Comparison of ENCODE assay signal across 13 cellular contexts in genomic region chr1:94043738-94044289, GRCh38.
DNase-seq lines count a peak whose midpoint lies in the region; ATAC-seq and TF ChIP-seq lines count a peak whose summit lies in the region.
"Had no signal": no experiment of that assay in that cellular context is flagged by ENCODE, and none has a peak within 500 bp of the region (broad histone marks: within the 10 kb centered on the region; RNA-seq: fewer than 3 reads in every experiment).

No MANE protein-coding gene starts in this region.

- H3K36me3 ChIP-seq in brain microvascular endothelial cell (replicated peaks) (no peaks in the 10 kb centered on the region), lower lobe of right lung (no peaks in the 10 kb centered on the region)
- H3K36me3 ChIP-seq: adrenal gland had no signal

- no peaks in the 10 kb centered on the region for H3K9me3 Mint-ChIP-seq in activated T-helper 17 cell treated with anti-CD3 and anti-CD28 coated beads, Interleukin-2, amount 50 U/mL, for 72 hours
- H3K9me3 Mint-ChIP-seq: nephron had no signal

- H3K27me3 ChIP-seq in brain microvascular endothelial cell (replicated peaks), result no peaks in the 10 kb centered on the region
- H3K27me3 ChIP-seq in lower lobe of right lung (ENCODE audit: low read depth), result no peaks in the 10 kb centered on the region
- H3K27me3 ChIP-seq: adrenal gland had no signal

- H3K4me3 Mint-ChIP-seq in activated T-helper 17 cell treated with anti-CD3 and anti-CD28 coated beads, Interleukin-2, amount 50 U/mL, for 72 hours, result no peak overlapping the region

- DNase-seq in brain microvascular endothelial cell (no peak), lower lobe of right lung (no peak), SIG-M5 (lab: John Stamatoyannopoulos, UW) (no peak), HuH-7.5 (ENCODE audit: low spot score) (no peak)
- DNase-seq: activated CD4-positive, CD25-positive, alpha-beta regulatory T cell treated with anti-CD3 and anti-CD28 coated beads, Interleukin-2, amount 50 U/mL, for 72 hours; NCI-H1105 had no signal

- ATAC-seq in lower lobe of right lung (no peak), HG03442 (IDR thresholded peaks at IDR 0.05; ENCODE audit: unreplicated experiment) (no peak)
- ATAC-seq in activated T-helper 17 cell treated with anti-CD3 and anti-CD28 coated beads, Interleukin-2, amount 50 U/mL, for 72 hours (replicated peaks), result no peak

- H3K4me3 ChIP-seq in brain microvascular endothelial cell (ENCODE audit: low read depth, low read length), result no peak overlapping the region
- H3K4me3 ChIP-seq in lower lobe of right lung, result no peak overlapping the region
- H3K4me3 ChIP-seq in skin epidermis, result no peak overlapping the region
- H3K4me3 ChIP-seq: adrenal gland, GM12878 had no signal

- intact Hi-C loops in lower lobe of right lung (cut with DNase I), result loop anchor here (5.0 kb wide), 1 partner anchor 293 kb away; no protein-coding TSS in a partner anchor

- no peak overlapping the region for H3K27ac Mint-ChIP-seq in activated T-helper 17 cell treated with anti-CD3 and anti-CD28 coated beads, Interleukin-2, amount 50 U/mL, for 72 hours

- peaks cover 13% of the 10 kb centered on the region for H3K27me3 Mint-ChIP-seq in activated T-helper 17 cell treated with anti-CD3 and anti-CD28 coated beads, Interleukin-2, amount 50 U/mL, for 72 hours

- H3K36me3 Mint-ChIP-seq in activated T-helper 17 cell treated with anti-CD3 and anti-CD28 coated beads, Interleukin-2, amount 50 U/mL, for 72 hours (ENCODE audit: low read depth), result no peaks in the 10 kb centered on the region

- H3K4me1 Mint-ChIP-seq in activated T-helper 17 cell treated with anti-CD3 and anti-CD28 coated beads, Interleukin-2, amount 50 U/mL, for 72 hours, result no peaks in the 10 kb centered on the region

- peaks cover 58% of the 10 kb centered on the region for H3K4me1 ChIP-seq in lower lobe of right lung

- TF ChIP-seq CTCF in C4-2B (conservative IDR thresholded peaks at IDR 0.05) (no peak), brain microvascular endothelial cell (IDR thresholded peaks at IDR 0.05; ENCODE audit: low read depth, low read length, missing control alignments) (no peak), lower lobe of right lung (IDR thresholded peaks at IDR 0.05) (no peak)

- in situ Hi-C loops in brain microvascular endothelial cell (cut with HindIII; ENCODE audit: low pct_ligation_motif_present, low sequenced_read_pairs), result no loop called here

- H3K27ac ChIP-seq in C4-2B (peak overlapping the region; percentile 27; the same call in 1 of the 2 replicates), brain microvascular endothelial cell (peak overlapping the region; percentile 82), lower lobe of right lung (peak overlapping the region; percentile 82), skin epidermis (peak overlapping the region in 13 of 21 experiments; percentile 14 to 82 (median 58))

- H3K9me3 ChIP-seq in lower lobe of right lung, result no peaks in the 10 kb centered on the region
- H3K9me3 ChIP-seq: adrenal gland had no signal

Comparison
In these comparisons a context has a peak if more than half of its experiments do, and no peak if none do; other contexts are left out.
1. H3K27ac ChIP-seq: peak in every context shown above with its lines; median percentile 82 in brain microvascular endothelial cell; 82 in lower lobe of right lung; 58 in skin epidermis; 27 in C4-2B.